In the genomic region with DNA sequence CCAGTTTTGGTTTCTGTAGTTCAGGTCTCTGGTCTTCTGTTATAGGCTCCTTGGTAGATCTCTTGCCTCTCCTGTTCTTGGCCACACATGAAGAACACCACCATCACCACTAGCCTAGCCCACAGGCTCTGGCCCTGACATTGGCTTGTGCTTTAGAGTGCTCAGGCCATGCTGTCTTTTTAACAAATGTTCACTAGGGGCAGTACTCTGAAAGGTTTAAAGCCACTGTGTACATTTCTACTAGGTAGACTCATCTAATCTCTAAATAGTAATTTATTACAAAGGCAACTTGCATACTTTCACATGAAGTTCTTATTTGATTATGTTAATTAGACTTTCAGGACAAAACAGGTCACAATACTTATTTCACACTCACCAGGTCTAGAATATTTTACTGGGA, we compare ENCODE assay signal across 11 cellular contexts. TPM values are rescaled to one million over a fixed set of nuclear protein-coding genes. Genes with fewer than 3 reads are reported as not detected.
DNase-seq lines count a peak whose midpoint lies in the region; ATAC-seq and TF ChIP-seq lines count a peak whose summit lies in the region.
"Had no signal": no experiment of that assay in that cellular context is flagged by ENCODE, and none has a peak within 500 bp of the region (broad histone marks: within the 10 kb centered on the region; RNA-seq: fewer than 3 reads in every experiment).

No MANE protein-coding gene starts in this region.

- H3K27ac ChIP-seq in OCI-LY3 (ENCODE audit: low read length) (no peak overlapping the region), foreskin keratinocyte (no peak overlapping the region)
- H3K27ac ChIP-seq: neutrophil had no signal

- H3K36me3 Mint-ChIP-seq in stimulated activated memory B cell treated with anti-CD40 and anti-IgM and Interleukin-4, amounts not matched to agents 10 μg/mL and 1 μg/mL and 100 μg/mL, for 72 hours, result no peaks in the 10 kb centered on the region

- H3K9me3 ChIP-seq in BE2C (no peaks in the 10 kb centered on the region; the same call in 1 of the 2 replicates), OCI-LY3 (ENCODE audit: insufficient read depth, low read length) (no peaks in the 10 kb centered on the region)
- H3K9me3 ChIP-seq: neutrophil had no signal

- H2AFZ ChIP-seq in OCI-LY3 (ENCODE audit: low read depth, low read length), result no peak overlapping the region

- H3K4me2 ChIP-seq in OCI-LY3 (ENCODE audit: low read length), result no peak overlapping the region

- H3K79me2 ChIP-seq in OCI-LY3 (ENCODE audit: low read length), result no peaks in the 10 kb centered on the region

- H3K9ac ChIP-seq in OCI-LY3 (ENCODE audit: low read length), result no peak overlapping the region

- no peaks in the 10 kb centered on the region; the same call in 1 of the 2 replicates for H3K4me1 ChIP-seq in BE2C
- peaks cover 9% of the 10 kb centered on the region for H3K4me1 ChIP-seq in OCI-LY3 (ENCODE audit: low read length)
- no peaks in the 10 kb centered on the region for H3K4me1 ChIP-seq in foreskin keratinocyte

- TF ChIP-seq CTCF in BE2C (IDR thresholded peaks at IDR 0.05; ENCODE audit: low read depth, low read length) (peak; percentile 50), OCI-LY3 (IDR thresholded peaks at IDR 0.05; ENCODE audit: low read depth, low read length) (peak; percentile 36; the same call in 1 of the 2 replicates), foreskin keratinocyte (conservative IDR thresholded peaks at IDR 0.05) (peak; percentile 43)

- no peaks in the 10 kb centered on the region for H3K9me3 Mint-ChIP-seq in stimulated activated memory B cell treated with anti-CD40 and anti-IgM and Interleukin-4, amounts not matched to agents 10 μg/mL and 1 μg/mL and 100 μg/mL, for 72 hours

- H3K27me3 ChIP-seq in BE2C (no peaks in the 10 kb centered on the region), OCI-LY3 (ENCODE audit: low read depth, low read length) (peaks cover 14% of the 10 kb centered on the region; the same call in 1 of the 2 replicates), foreskin keratinocyte (peaks cover 13% of the 10 kb centered on the region)

- DNase-seq in BE2C (no peak), foreskin keratinocyte (no peak), left cardiac atrium (no peak), DMS153 (lab: John Stamatoyannopoulos, UW) (no peak), NCI-H510A (lab: John Stamatoyannopoulos, UW) (no peak)
- DNase-seq: central memory CD4-positive, alpha-beta T cell; NCI-H146 had no signal

- no peak overlapping the region for H3K4me3 ChIP-seq in BE2C (ENCODE audit: low read depth, low read length)
- H3K4me3 ChIP-seq in OCI-LY3 (ENCODE audit: low read length), result no peak overlapping the region

- no peaks in the 10 kb centered on the region for H3K36me3 ChIP-seq in BE2C
- no peaks in the 10 kb centered on the region for H3K36me3 ChIP-seq in OCI-LY3 (replicated peaks; ENCODE audit: low read depth, low read length)
- H3K36me3 ChIP-seq: neutrophil had no signal

- intact Hi-C loops in left cardiac atrium (cut with DNase I), result no loop called here

- no peak overlapping the region for H3K4me3 Mint-ChIP-seq in stimulated activated memory B cell treated with anti-CD40 and anti-IgM and Interleukin-4, amounts not matched to agents 10 μg/mL and 1 μg/mL and 100 μg/mL, for 72 hours

- ATAC-seq in GM19397 (IDR thresholded peaks at IDR 0.05; ENCODE audit: unreplicated experiment), result peak; percentile 68
- peak; percentile 58 for ATAC-seq in foreskin keratinocyte
- no peak for ATAC-seq in left cardiac atrium
- no peak for ATAC-seq in stimulated activated memory B cell treated with anti-CD40 and anti-IgM and Interleukin-4, amounts not matched to agents 10 μg/mL and 1 μg/mL and 100 μg/mL, for 72 hours

- no peak overlapping the region for H3K27ac Mint-ChIP-seq in stimulated activated memory B cell treated with anti-CD40 and anti-IgM and Interleukin-4, amounts not matched to agents 10 μg/mL and 1 μg/mL and 100 μg/mL, for 72 hours

- H4K20me1 ChIP-seq in OCI-LY3 (ENCODE audit: insufficient read depth, low read length), result no peaks in the 10 kb centered on the region

- H3K4me1 Mint-ChIP-seq in stimulated activated memory B cell treated with anti-CD40 and anti-IgM and Interleukin-4, amounts not matched to agents 10 μg/mL and 1 μg/mL and 100 μg/mL, for 72 hours, result no peaks in the 10 kb centered on the region

- peaks cover 24% of the 10 kb centered on the region for H3K27me3 Mint-ChIP-seq in stimulated activated memory B cell treated with anti-CD40 and anti-IgM and Interleukin-4, amounts not matched to agents 10 μg/mL and 1 μg/mL and 100 μg/mL, for 72 hours

RNA-seq across cellular contexts. Expression of gene PDE6H, which starts 38.3 kb away (rescaled TPM):
- not detected for polyA plus RNA-seq in BE2C (2012; ENCODE audit: insufficient read depth, insufficient read length, low read depth)
- not detected in 2 replicates for total RNA-seq in foreskin keratinocyte
- not detected in 2 replicates for polyA plus RNA-seq in foreskin keratinocyte
- total RNA-seq in left cardiac atrium, result not detected

RNA-seq across cellular contexts. Expression of gene ARHGDIB, which starts 49.8 kb away (rescaled TPM):
- 6.1 TPM for polyA plus RNA-seq in BE2C (2012; ENCODE audit: insufficient read depth, insufficient read length, low read depth)
- total RNA-seq in foreskin keratinocyte, result 80.7 and 136 TPM in 2 replicates
- 96.0 and 169 TPM in 2 replicates for polyA plus RNA-seq in foreskin keratinocyte
- total RNA-seq in left cardiac atrium, result 100 to 1,000 TPM in 1 of 2 donors, 10 to 100 TPM in 1; 80.0 to 118 TPM

Comparison
In these comparisons a context has a peak if more than half of its experiments do, and no peak if none do; other contexts are left out.
1. ATAC-seq: peak in GM19397 (single experiment) and foreskin keratinocyte (single experiment); none in left cardiac atrium (0 of 2) and stimulated activated memory B cell treated with anti-CD40 and anti-IgM and Interleukin-4, amounts not matched to agents 10 μg/mL and 1 μg/mL and 100 μg/mL, for 72 hours (single experiment).
2. Peak in every context shown above with its lines, with median percentiles within 50 percentile points of each other: CTCF ChIP-seq.